Comparison of ENCODE assay signal across 22 cellular contexts in the genomic region with DNA sequence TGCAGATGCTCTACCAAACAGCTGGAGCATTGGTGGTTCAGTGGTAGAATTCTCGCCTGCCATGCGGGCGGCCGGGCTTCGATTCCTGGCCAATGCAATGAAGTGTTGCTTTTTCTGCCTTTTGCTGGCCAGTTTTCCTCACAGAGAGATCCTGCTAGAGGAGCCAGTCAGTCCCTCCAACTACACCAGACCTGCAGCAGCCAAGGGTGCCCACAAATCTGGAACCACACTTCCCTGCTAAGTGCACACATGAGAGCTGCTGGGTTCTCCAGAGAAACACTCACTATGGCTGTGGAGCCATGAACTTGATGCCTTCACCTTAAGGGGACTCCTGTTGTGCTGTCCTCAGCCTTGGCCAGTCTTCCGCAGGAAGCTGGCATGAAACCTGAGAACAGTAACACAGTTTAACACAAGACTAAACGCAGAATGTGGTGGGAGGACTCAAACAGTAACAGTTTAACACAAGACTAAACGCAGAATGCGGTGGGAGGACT. TPM values are rescaled to one million over a fixed set of nuclear protein-coding genes. Genes with fewer than 3 reads are reported as not detected.
DNase-seq lines count a peak whose midpoint lies in the region; ATAC-seq and TF ChIP-seq lines count a peak whose summit lies in the region.
"Had no signal": no experiment of that assay in that cellular context is flagged by ENCODE, and none has a peak within 500 bp of the region (broad histone marks: within the 10 kb centered on the region; RNA-seq: fewer than 3 reads in every experiment).

No MANE protein-coding gene starts in this region.

- intact Hi-C loops in psoas muscle (cut with DNase I), result no loop called here

- no peak overlapping the region for H3K4me3 Mint-ChIP-seq in WTC11
- H3K4me3 Mint-ChIP-seq: activated naive CD8-positive, alpha-beta T cell treated with anti-CD3 and anti-CD28 coated beads, Interleukin-2, amount 10 ng/mL, durations not matched to agents 7 days and 5 days; activated T-helper 1 cell treated with anti-CD3 and anti-CD28 coated beads, Interleukin-12 subunit alpha, Interleukin-12 subunit beta, Interleukin-2, Interleukin-4 antibody, amounts not matched to agents 30 ng/mL and 10 ng/mL and 1 ng/mL, durations not matched to agents 14 hours and 24 hours and 36 hours; CD4-positive, alpha-beta T cell; immature natural killer cell; natural killer cell; T-cell had no signal

- H3K4me1 ChIP-seq in psoas muscle, result peaks cover 21% of the 10 kb centered on the region

- H3K9me3 Mint-ChIP-seq in WTC11, result no peaks in the 10 kb centered on the region
- H3K9me3 Mint-ChIP-seq: activated naive CD8-positive, alpha-beta T cell treated with anti-CD3 and anti-CD28 coated beads, Interleukin-2, amount 10 ng/mL, durations not matched to agents 7 days and 5 days; activated T-helper 1 cell treated with anti-CD3 and anti-CD28 coated beads, Interleukin-12 subunit alpha, Interleukin-12 subunit beta, Interleukin-2, Interleukin-4 antibody, amounts not matched to agents 30 ng/mL and 10 ng/mL and 1 ng/mL, durations not matched to agents 14 hours and 24 hours and 36 hours; CD4-positive, alpha-beta T cell; immature natural killer cell; natural killer cell; T-cell had no signal

- DNase-seq in WTC11 (ENCODE audit: low spot score) (no peak), fibroblast of pulmonary artery (ENCODE audit: low read depth) (peak; percentile 24), psoas muscle (no peak), midbrain (lab: John Stamatoyannopoulos, UW) (no peak)
- DNase-seq: activated naive CD8-positive, alpha-beta T cell treated with anti-CD3 and anti-CD28 coated beads, Interleukin-2, amount 10 ng/mL, durations not matched to agents 7 days and 5 days; CD4-positive, alpha-beta T cell; DMS53; head of caudate nucleus; immature natural killer cell; natural killer cell; NCI-H187; NCI-H510A; SHP77; stimulated activated naive CD4-positive, alpha-beta T cell treated with Interleukin-2 at 50 U/mL for 16 hours; T-cell had no signal

- no peaks in the 10 kb centered on the region for H3K27me3 ChIP-seq in psoas muscle (ENCODE audit: insufficient read depth in 3 of 3, low read length in 2 of 3)
- H3K27me3 ChIP-seq: dorsolateral prefrontal cortex, upper lobe of left lung had no signal

- CTCF ChIA-PET in WTC11 (lab: Charles Lee), result interaction anchor here (1.3 kb wide), 1 partner anchor 15 kb away, joined by 3 read pairs; no protein-coding TSS in a partner anchor

- ATAC-seq in GM18511 (IDR thresholded peaks at IDR 0.05; ENCODE audit: unreplicated experiment) (peak; percentile 35), WTC11 (no peak), psoas muscle (peak; percentile 52 to 88 (median 83)), GM18909 (IDR thresholded peaks at IDR 0.05; ENCODE audit: poor library complexity, unreplicated experiment) (no peak), GM21381 (IDR thresholded peaks at IDR 0.05; ENCODE audit: unreplicated experiment) (no peak), HG03095 (IDR thresholded peaks at IDR 0.05; ENCODE audit: unreplicated experiment) (no peak)
- ATAC-seq: natural killer cell, T-cell had no signal

- H3K4me1 Mint-ChIP-seq in WTC11, result peaks cover 20% of the 10 kb centered on the region

- POLR2A ChIA-PET in WTC11 (lab: Charles Lee), result no interaction called here

- 47 to 65% (median 47%) methylated on average over 9 of the region's 9 CpGs for WGBS in psoas muscle, 3 donors

- no peaks in the 10 kb centered on the region for H3K27me3 Mint-ChIP-seq in WTC11 (ENCODE audit: low read depth)
- H3K27me3 Mint-ChIP-seq: activated naive CD8-positive, alpha-beta T cell treated with anti-CD3 and anti-CD28 coated beads, Interleukin-2, amount 10 ng/mL, durations not matched to agents 7 days and 5 days; CD4-positive, alpha-beta T cell; T-cell had no signal

- TF ChIP-seq CTCF in WTC11 (IDR thresholded peaks at IDR 0.05) (no peak), fibroblast of pulmonary artery (IDR thresholded peaks at IDR 0.05; ENCODE audit: low read length, missing control alignments) (no peak), psoas muscle (IDR thresholded peaks at IDR 0.05) (no peak)

- H3K27ac Mint-ChIP-seq in WTC11, result peak overlapping the region; percentile 81
- H3K27ac Mint-ChIP-seq: activated naive CD8-positive, alpha-beta T cell treated with anti-CD3 and anti-CD28 coated beads, Interleukin-2, amount 10 ng/mL, durations not matched to agents 7 days and 5 days; activated T-helper 1 cell treated with anti-CD3 and anti-CD28 coated beads, Interleukin-12 subunit alpha, Interleukin-12 subunit beta, Interleukin-2, Interleukin-4 antibody, amounts not matched to agents 30 ng/mL and 10 ng/mL and 1 ng/mL, durations not matched to agents 14 hours and 24 hours and 36 hours; CD4-positive, alpha-beta T cell; natural killer cell; T-cell had no signal

- peaks cover 0 to 26% of the 10 kb centered on the region in 2 donors for H3K36me3 ChIP-seq in psoas muscle (ENCODE audit: insufficient read depth in 1 of 2, low read depth in 1 of 2)

- peak overlapping the region; percentile 68 for H3K27ac ChIP-seq in psoas muscle
- H3K27ac ChIP-seq: upper lobe of left lung had no signal

- peaks cover 17% of the 10 kb centered on the region for H3K36me3 Mint-ChIP-seq in WTC11

- no peak overlapping the region for H3K4me3 ChIP-seq in fibroblast of pulmonary artery (replicated peaks; ENCODE audit: low read depth, low read length)
- H3K4me3 ChIP-seq in psoas muscle, result no peak overlapping the region
- H3K4me3 ChIP-seq: dorsolateral prefrontal cortex, upper lobe of left lung had no signal

- no peaks in the 10 kb centered on the region for H3K9me3 ChIP-seq in psoas muscle
- H3K9me3 ChIP-seq: upper lobe of left lung had no signal

TF ChIP-seq in WTC11, 78 proteins besides CTCF, POLR2A, EP300 and RAD21 (continues in another document):
- TF ChIP-seq, protein P1, sequence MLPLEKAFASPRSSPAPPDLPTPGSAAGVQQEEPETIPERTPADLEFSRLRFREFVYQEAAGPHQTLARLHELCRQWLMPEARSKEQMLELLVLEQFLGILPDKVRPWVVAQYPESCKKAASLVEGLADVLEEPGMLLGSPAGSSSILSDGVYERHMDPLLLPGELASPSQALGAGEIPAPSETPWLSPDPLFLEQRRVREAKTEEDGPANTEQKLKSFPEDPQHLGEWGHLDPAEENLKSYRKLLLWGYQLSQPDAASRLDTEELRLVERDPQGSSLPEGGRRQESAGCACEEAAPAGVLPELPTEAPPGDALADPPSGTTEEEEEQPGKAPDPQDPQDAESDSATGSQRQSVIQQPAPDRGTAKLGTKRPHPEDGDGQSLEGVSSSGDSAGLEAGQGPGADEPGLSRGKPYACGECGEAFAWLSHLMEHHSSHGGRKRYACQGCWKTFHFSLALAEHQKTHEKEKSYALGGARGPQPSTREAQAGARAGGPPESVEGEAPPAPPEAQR (CRISPR knock-in tag; IDR thresholded peaks at IDR 0.05), result no peak
- no peak for TF ChIP-seq SOX15 (CRISPR knock-in tag; IDR thresholded peaks at IDR 0.05)
- no peak for TF ChIP-seq ZNF317 (CRISPR knock-in tag; IDR thresholded peaks at IDR 0.05; ENCODE audit: borderline replicate concordance, low read depth)
- TF ChIP-seq, protein P2, sequence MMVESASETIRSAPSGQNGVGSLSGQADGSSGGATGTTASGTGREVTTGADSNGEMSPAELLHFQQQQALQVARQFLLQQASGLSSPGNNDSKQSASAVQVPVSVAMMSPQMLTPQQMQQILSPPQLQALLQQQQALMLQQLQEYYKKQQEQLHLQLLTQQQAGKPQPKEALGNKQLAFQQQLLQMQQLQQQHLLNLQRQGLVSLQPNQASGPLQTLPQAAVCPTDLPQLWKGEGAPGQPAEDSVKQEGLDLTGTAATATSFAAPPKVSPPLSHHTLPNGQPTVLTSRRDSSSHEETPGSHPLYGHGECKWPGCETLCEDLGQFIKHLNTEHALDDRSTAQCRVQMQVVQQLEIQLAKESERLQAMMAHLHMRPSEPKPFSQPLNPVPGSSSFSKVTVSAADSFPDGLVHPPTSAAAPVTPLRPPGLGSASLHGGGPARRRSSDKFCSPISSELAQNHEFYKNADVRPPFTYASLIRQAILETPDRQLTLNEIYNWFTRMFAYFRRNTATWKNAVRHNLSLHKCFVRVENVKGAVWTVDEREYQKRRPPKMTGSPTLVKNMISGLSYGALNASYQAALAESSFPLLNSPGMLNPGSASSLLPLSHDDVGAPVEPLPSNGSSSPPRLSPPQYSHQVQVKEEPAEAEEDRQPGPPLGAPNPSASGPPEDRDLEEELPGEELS (CRISPR knock-in tag; IDR thresholded peaks at IDR 0.05), result no peak
- no peak for TF ChIP-seq ZNF263 (CRISPR knock-in tag; IDR thresholded peaks at IDR 0.05; ENCODE audit: low read depth)
- TF ChIP-seq, protein P3, sequence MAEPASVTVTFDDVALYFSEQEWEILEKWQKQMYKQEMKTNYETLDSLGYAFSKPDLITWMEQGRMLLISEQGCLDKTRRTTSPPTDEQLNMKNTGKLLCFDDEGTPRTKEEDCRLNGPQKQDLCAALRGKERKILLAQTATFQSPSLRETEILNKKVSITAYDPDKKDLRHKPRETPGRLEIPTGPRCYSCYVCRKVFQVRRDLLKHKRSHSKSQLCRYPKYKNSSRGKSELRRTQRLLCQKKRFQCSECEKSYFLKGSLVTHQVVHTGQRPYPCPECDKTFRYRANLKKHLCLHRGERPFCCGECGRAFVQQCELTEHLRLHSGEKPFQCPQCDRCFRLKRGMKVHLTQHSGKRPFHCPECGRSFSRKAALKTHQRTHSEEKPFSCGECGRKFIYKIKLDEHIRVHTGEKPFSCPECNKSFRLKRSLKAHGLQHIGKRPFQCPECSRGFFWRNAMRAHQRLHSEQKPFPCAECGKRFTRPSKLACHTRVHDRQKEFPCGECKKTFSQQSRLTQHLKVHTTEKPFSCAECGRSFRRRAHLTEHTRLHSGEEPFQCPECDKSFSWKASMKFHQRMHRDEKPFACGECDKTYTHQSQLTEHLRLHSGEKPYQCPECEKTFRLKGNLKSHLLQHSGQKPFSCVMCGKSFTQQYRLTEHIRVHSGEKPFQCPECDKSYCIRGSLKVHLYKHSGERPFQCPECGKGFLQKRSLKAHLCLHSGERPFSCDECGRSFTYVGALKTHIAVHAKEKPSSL (CRISPR knock-in tag; conservative IDR thresholded peaks at IDR 0.05), result no peak
- TF ChIP-seq MXD4 (CRISPR knock-in tag; IDR thresholded peaks at IDR 0.05; ENCODE audit: borderline replicate concordance), result no peak
- no peak for TF ChIP-seq ZNF671 (CRISPR knock-in tag; IDR thresholded peaks at IDR 0.05)
- TF ChIP-seq ZBTB21 (CRISPR knock-in tag; IDR thresholded peaks at IDR 0.05; ENCODE audit: borderline replicate concordance), result no peak
- TF ChIP-seq GTF2I (CRISPR knock-in tag; conservative IDR thresholded peaks at IDR 0.05), result no peak
- TF ChIP-seq NFYB (CRISPR knock-in tag; conservative IDR thresholded peaks at IDR 0.05; ENCODE audit: low read depth), result no peak

RNA-seq across cellular contexts. Expression of a gene that starts 12.2 kb away (rescaled TPM):
- total RNA-seq in WTC11 (2021) (58.0 to 60.9 TPM (median 60.1 TPM) in 3 replicates), psoas muscle (10 to 100 TPM; 20.0 to 24.3 (median 23.7) TPM)
- polyA plus RNA-seq in psoas muscle, result 10 to 100 TPM; 19.9 to 23.0 (median 20.5) TPM

Comparison
In these comparisons a context has a peak if more than half of its experiments do, and no peak if none do; other contexts are left out.
1. ATAC-seq: peak in GM18511 (single experiment) and psoas muscle (4 of 4); none in WTC11 (single experiment), GM18909 (single experiment), GM21381 (single experiment) and HG03095 (single experiment).